1 cellular context compared by ENCODE assay signal in genomic region chr1:229378035-229378434, GRCh38.
A peak's percentile ranks its signal among the peaks of the same experiment; 100 is the strongest.
TF ChIP-seq lines count a peak whose summit lies in the region.

No MANE protein-coding gene starts in this region.

TF ChIP-seq in HEK293, 187 proteins besides CTCF, POLR2A, EP300 and RAD21 (continued from another document):
- peak; percentile 69; the same call in 1 of the 2 replicates for TF ChIP-seq ZNF518A (tag by site-specific recombination; conservative IDR thresholded peaks at IDR 0.05; ENCODE audit: low read depth)
- TF ChIP-seq ZNF394 (tag by site-specific recombination; IDR thresholded peaks at IDR 0.05; ENCODE audit: borderline replicate concordance) = peak; percentile 69; the same call in 1 of the 2 replicates
- peak; percentile 41 for TF ChIP-seq ZNF555 (tag by site-specific recombination; conservative IDR thresholded peaks at IDR 0.05)
- peak; percentile 47 for TF ChIP-seq ZNF426 (tag by site-specific recombination; IDR thresholded peaks at IDR 0.05)
- peak; percentile 38; the same call in 1 of the 2 replicates for TF ChIP-seq ZNF140 (tag by site-specific recombination; IDR thresholded peaks at IDR 0.05)
- peak; percentile 66 for TF ChIP-seq ZNF266 (tag by site-specific recombination; IDR thresholded peaks at IDR 0.05; ENCODE audit: low read depth)
- 0 out of 2 replicates have a peak, but pooled peaks have one; percentile 31 for TF ChIP-seq ZNF202 (tag by site-specific recombination; IDR thresholded peaks at IDR 0.05; ENCODE audit: borderline replicate concordance)
- 0 out of 2 replicates have a peak, but pooled peaks have one; percentile 38 for TF ChIP-seq ZNF664 (tag by site-specific recombination; IDR thresholded peaks at IDR 0.05)
- TF ChIP-seq ZNF292 (tag by site-specific recombination; IDR thresholded peaks at IDR 0.05; ENCODE audit: borderline replicate concordance, low read depth) = 0 out of 2 replicates have a peak, but pooled peaks have one; percentile 14
- TF ChIP-seq ZNF433 (tag by site-specific recombination; IDR thresholded peaks at IDR 0.05; ENCODE audit: low read depth) = peak; percentile 16; the same call in 1 of the 2 replicates
- TF ChIP-seq ZNF623 (tag by site-specific recombination; IDR thresholded peaks at IDR 0.05) = peak; percentile 41; the same call in 1 of the 2 replicates
